In the genomic region with DNA sequence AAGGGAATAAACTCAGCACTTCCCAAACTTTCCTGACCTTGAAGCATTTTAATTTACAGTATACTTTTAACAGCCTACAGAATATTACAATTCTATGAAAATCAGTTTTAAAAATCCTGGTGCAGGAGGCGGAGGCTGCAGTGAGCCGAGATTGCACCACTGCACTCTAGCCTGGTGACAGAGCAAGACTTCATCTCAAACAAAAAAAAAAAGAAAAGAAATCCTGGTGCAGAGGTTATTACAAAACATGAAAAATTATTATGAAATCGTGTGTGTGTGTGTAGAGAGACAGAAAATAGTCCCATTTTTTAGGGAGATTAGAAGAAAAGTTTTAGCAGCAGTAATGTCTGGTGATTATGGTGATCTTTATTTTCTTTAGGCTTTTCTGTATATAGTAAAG, we compare ENCODE assay signal across 17 cellular contexts. TPM values are rescaled to one million over a fixed set of nuclear protein-coding genes. Genes with fewer than 3 reads are reported as not detected.
DNase-seq lines count a peak whose midpoint lies in the region; ATAC-seq and TF ChIP-seq lines count a peak whose summit lies in the region.
"Had no signal": no experiment of that assay in that cellular context is flagged by ENCODE, and none has a peak within 500 bp of the region (broad histone marks: within the 10 kb centered on the region; RNA-seq: fewer than 3 reads in every experiment).

No MANE protein-coding gene starts in this region.

- DNase-seq in activated naive CD8-positive, alpha-beta T cell treated with anti-CD3 and anti-CD28 coated beads for 36 hours = no peak
- no peak for DNase-seq in activated T-helper 2 cell treated with anti-CD3 and anti-CD28 coated beads, Interferon-gamma antibody, Interleukin-2, Interleukin-4, amounts not matched to agents 10 μg/mL and 5 μg/mL and 100 μg/mL, durations not matched to agents 14 hours and 24 hours and 36 hours (ENCODE audit: low spot score)
- DNase-seq in left lung = no peak
- no peak for DNase-seq in upper lobe of right lung
- no peak for DNase-seq in HFFc6
- DNase-seq in activated naive CD4-positive, alpha-beta T cell treated with Interleukin-2 at 50 U/mL for 16 hours = no peak
- DNase-seq: activated CD4-positive, alpha-beta T cell treated with anti-CD3 and anti-CD28 coated beads for 1 hour; anterior cingulate cortex; dorsolateral prefrontal cortex; H7; NCI-H2107; SK-N-SH; small intestine; stomach had no signal

- H3K4me3 Mint-ChIP-seq in activated naive CD8-positive, alpha-beta T cell = no peak overlapping the region
- no peak overlapping the region for H3K4me3 Mint-ChIP-seq in activated naive CD8-positive, alpha-beta T cell treated with anti-CD3 and anti-CD28 coated beads for 36 hours
- no peak overlapping the region for H3K4me3 Mint-ChIP-seq in activated T-helper 2 cell treated with anti-CD3 and anti-CD28 coated beads, Interferon-gamma antibody, Interleukin-2, Interleukin-4, amounts not matched to agents 10 μg/mL and 5 μg/mL and 100 μg/mL, durations not matched to agents 14 hours and 24 hours and 36 hours (ENCODE audit: low read depth)
- H3K4me3 Mint-ChIP-seq in HFFc6 = no peak overlapping the region

- H3K9me3 ChIP-seq in left lung (no peaks in the 10 kb centered on the region), upper lobe of right lung (no peaks in the 10 kb centered on the region)
- H3K9me3 ChIP-seq: A549, SK-N-SH, stomach had no signal

- H3K27ac Mint-ChIP-seq in activated naive CD8-positive, alpha-beta T cell = peak overlapping the region; percentile 41
- no peak overlapping the region for H3K27ac Mint-ChIP-seq in activated naive CD8-positive, alpha-beta T cell treated with anti-CD3 and anti-CD28 coated beads for 36 hours
- peak overlapping the region; percentile 9 for H3K27ac Mint-ChIP-seq in activated T-helper 2 cell treated with anti-CD3 and anti-CD28 coated beads, Interferon-gamma antibody, Interleukin-2, Interleukin-4, amounts not matched to agents 10 μg/mL and 5 μg/mL and 100 μg/mL, durations not matched to agents 14 hours and 24 hours and 36 hours
- H3K27ac Mint-ChIP-seq in HFFc6 = no peak overlapping the region

- no peaks in the 10 kb centered on the region for H3K27me3 ChIP-seq in left lung
- no peaks in the 10 kb centered on the region for H3K27me3 ChIP-seq in upper lobe of right lung
- H3K27me3 ChIP-seq: dorsolateral prefrontal cortex, stomach had no signal

- no peak overlapping the region for H3K27ac ChIP-seq in left lung
- H3K27ac ChIP-seq in upper lobe of right lung = no peak overlapping the region
- H3K27ac ChIP-seq: A549, dorsolateral prefrontal cortex had no signal

- ATAC-seq in left lung (peak; percentile 62), upper lobe of right lung (peak; percentile 35), GM18520 (IDR thresholded peaks at IDR 0.05; ENCODE audit: unreplicated experiment) (no peak)
- ATAC-seq: A549 had no signal

- H3K27me3 Mint-ChIP-seq in activated naive CD8-positive, alpha-beta T cell = no peaks in the 10 kb centered on the region
- no peaks in the 10 kb centered on the region for H3K27me3 Mint-ChIP-seq in activated naive CD8-positive, alpha-beta T cell treated with anti-CD3 and anti-CD28 coated beads for 36 hours
- no peaks in the 10 kb centered on the region for H3K27me3 Mint-ChIP-seq in activated T-helper 2 cell treated with anti-CD3 and anti-CD28 coated beads, Interferon-gamma antibody, Interleukin-2, Interleukin-4, amounts not matched to agents 10 μg/mL and 5 μg/mL and 100 μg/mL, durations not matched to agents 14 hours and 24 hours and 36 hours (ENCODE audit: low read depth)
- no peaks in the 10 kb centered on the region for H3K27me3 Mint-ChIP-seq in HFFc6 (ENCODE audit: insufficient read depth)

- H3K4me1 Mint-ChIP-seq in activated naive CD8-positive, alpha-beta T cell (ENCODE audit: low read depth) = peaks cover 59% of the 10 kb centered on the region
- H3K4me1 Mint-ChIP-seq in activated naive CD8-positive, alpha-beta T cell treated with anti-CD3 and anti-CD28 coated beads for 36 hours = peaks cover 43% of the 10 kb centered on the region
- peaks cover 27% of the 10 kb centered on the region for H3K4me1 Mint-ChIP-seq in activated T-helper 2 cell treated with anti-CD3 and anti-CD28 coated beads, Interferon-gamma antibody, Interleukin-2, Interleukin-4, amounts not matched to agents 10 μg/mL and 5 μg/mL and 100 μg/mL, durations not matched to agents 14 hours and 24 hours and 36 hours (ENCODE audit: low read depth)
- peaks cover 66% of the 10 kb centered on the region for H3K4me1 Mint-ChIP-seq in HFFc6 (ENCODE audit: low read depth)

- peaks cover 6% of the 10 kb centered on the region for H3K36me3 Mint-ChIP-seq in activated naive CD8-positive, alpha-beta T cell
- peaks cover 23% of the 10 kb centered on the region for H3K36me3 Mint-ChIP-seq in activated naive CD8-positive, alpha-beta T cell treated with anti-CD3 and anti-CD28 coated beads for 36 hours
- peaks cover 55% of the 10 kb centered on the region for H3K36me3 Mint-ChIP-seq in activated T-helper 2 cell treated with anti-CD3 and anti-CD28 coated beads, Interferon-gamma antibody, Interleukin-2, Interleukin-4, amounts not matched to agents 10 μg/mL and 5 μg/mL and 100 μg/mL, durations not matched to agents 14 hours and 24 hours and 36 hours (ENCODE audit: low read depth)
- H3K36me3 Mint-ChIP-seq in HFFc6 (ENCODE audit: low read depth) = peaks cover 16% of the 10 kb centered on the region

- H3K4me1 ChIP-seq in left lung (peaks cover 7 to 82% of the 10 kb centered on the region in 2 donors), upper lobe of right lung (peaks cover 41% of the 10 kb centered on the region)

- intact Hi-C loops in activated T-helper 2 cell treated with anti-CD3 and anti-CD28 coated beads, Interferon-gamma antibody, Interleukin-2, Interleukin-4, amounts not matched to agents 10 μg/mL and 5 μg/mL and 100 μg/mL, durations not matched to agents 14 hours and 24 hours and 36 hours (cut with micrococcal nuclease) = no loop called here
- intact Hi-C loops in left lung (cut with DNase I) (no loop called here), upper lobe of right lung (cut with DNase I) (no loop called here)

- H3K4me3 ChIP-seq in left lung (no peak overlapping the region), upper lobe of right lung (no peak overlapping the region)
- H3K4me3 ChIP-seq: A549, dorsolateral prefrontal cortex, stomach had no signal

- H3K9me3 Mint-ChIP-seq in activated naive CD8-positive, alpha-beta T cell (ENCODE audit: low read depth) = no peaks in the 10 kb centered on the region
- H3K9me3 Mint-ChIP-seq in activated naive CD8-positive, alpha-beta T cell treated with anti-CD3 and anti-CD28 coated beads for 36 hours = peaks cover 1% of the 10 kb centered on the region
- peaks cover 3% of the 10 kb centered on the region for H3K9me3 Mint-ChIP-seq in activated T-helper 2 cell treated with anti-CD3 and anti-CD28 coated beads, Interferon-gamma antibody, Interleukin-2, Interleukin-4, amounts not matched to agents 10 μg/mL and 5 μg/mL and 100 μg/mL, durations not matched to agents 14 hours and 24 hours and 36 hours
- no peaks in the 10 kb centered on the region for H3K9me3 Mint-ChIP-seq in HFFc6

- no peak for TF ChIP-seq CTCF in left lung (IDR thresholded peaks at IDR 0.05)
- no peak for TF ChIP-seq CTCF in upper lobe of right lung (IDR thresholded peaks at IDR 0.05)
- TF ChIP-seq CTCF in HFFc6 (IDR thresholded peaks at IDR 0.05) = no peak

- H3K36me3 ChIP-seq in left lung (peaks cover 0 to 8% of the 10 kb centered on the region in 2 donors), upper lobe of right lung (peaks cover 4% of the 10 kb centered on the region)

RNA-seq across cellular contexts. Expression of a gene that starts 26.9 kb away (rescaled TPM):
- 10 to 100 TPM; 68.0 to 72.6 TPM for total RNA-seq in activated naive CD8-positive, alpha-beta T cell treated with anti-CD3 and anti-CD28 coated beads for 36 hours
- total RNA-seq in activated T-helper 2 cell treated with anti-CD3 and anti-CD28 coated beads, Interferon-gamma antibody, Interleukin-2, Interleukin-4, amounts not matched to agents 10 μg/mL and 5 μg/mL and 100 μg/mL, durations not matched to agents 14 hours and 24 hours and 36 hours = 80.1 and 81.5 TPM in 2 replicates
- total RNA-seq in left lung (10 to 100 TPM; 93.5 to 93.8 TPM), upper lobe of right lung (112 TPM)
- total RNA-seq in HFFc6 (2021; fragmentation: NEBNext Ultra II Directional; extraction: Animal tissue kit (Norgen Biotek cat#: 25700)) = 10 to 100 TPM; 86.3 to 97.0 (median 93.8) TPM

Comparison
In these comparisons a context has a peak if more than half of its experiments do, and no peak if none do; other contexts are left out.
1. H3K27ac Mint-ChIP-seq: peak in activated naive CD8-positive, alpha-beta T cell (single experiment) and activated T-helper 2 cell treated with anti-CD3 and anti-CD28 coated beads, Interferon-gamma antibody, Interleukin-2, Interleukin-4, amounts not matched to agents 10 μg/mL and 5 μg/mL and 100 μg/mL, durations not matched to agents 14 hours and 24 hours and 36 hours (single experiment); none in activated naive CD8-positive, alpha-beta T cell treated with anti-CD3 and anti-CD28 coated beads for 36 hours (single experiment) and HFFc6 (single experiment).